Comparison of ENCODE assay signal across 23 cellular contexts in the genomic region with DNA sequence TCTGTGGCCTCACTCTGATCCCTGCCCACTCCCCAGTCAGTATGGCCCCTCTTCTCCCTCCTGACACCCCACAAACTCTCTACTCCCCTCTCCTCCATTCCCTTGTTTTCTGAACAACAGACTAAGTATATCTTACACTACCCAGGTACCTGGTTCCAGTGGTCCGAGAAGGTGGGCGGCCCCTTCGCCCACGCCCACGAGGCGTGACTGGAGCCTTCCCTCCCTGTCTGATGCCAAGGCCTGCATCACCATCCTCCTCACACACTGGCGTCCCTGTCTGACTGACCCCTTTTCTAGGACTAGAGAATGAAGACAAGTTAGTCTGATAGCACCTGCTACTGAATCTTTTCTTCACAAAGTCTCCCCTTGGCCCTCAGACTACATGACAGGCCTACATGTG.
"Had no signal": no experiment of that assay in that cellular context is flagged by ENCODE, and none has a peak within 500 bp of the region (broad histone marks: within the 10 kb centered on the region; RNA-seq: fewer than 3 reads in every experiment).

No MANE protein-coding gene starts in this region.

- H3K27ac ChIP-seq: esophagus squamous epithelium, gastroesophageal sphincter, left ventricle myocardium inferior, lower lobe of right lung, ovary, right atrium auricular region, sigmoid colon, skin epidermis, testis, tibial nerve, upper lobe of right lung, vagina had no signal

- ATAC-seq: effector memory CD8-positive, alpha-beta T cell; gastroesophageal sphincter; left cardiac atrium; lower lobe of right lung; upper lobe of right lung had no signal

- H3K4me3 ChIP-seq: esophagus squamous epithelium, gastroesophageal sphincter, left ventricle myocardium inferior, lower lobe of right lung, ovary, right atrium auricular region, sigmoid colon, skin epidermis, testis, tibial nerve, upper lobe of right lung, vagina had no signal

- H3K9me3 ChIP-seq: esophagus squamous epithelium, gastroesophageal sphincter, left ventricle myocardium inferior, lower lobe of right lung, ovary, right atrium auricular region, sigmoid colon, testis, tibial nerve, upper lobe of right lung, vagina had no signal

- H3K9me3 Mint-ChIP-seq: dendritic cell treated with granulocyte-macrophage colony-stimulating factor and Interleukin-4, amounts not matched to agents 40 ng/mL and 50 ng/mL, for 4 days; effector memory CD8-positive, alpha-beta T cell; immature natural killer cell; stimulated activated naive CD8-positive, alpha-beta T cell treated with anti-CD3 and anti-CD28 coated beads, Interleukin-15, Interleukin-2, amounts not matched to agents 100 ng/mL and 50 ng/mL, for 24 hours had no signal

- H3K27me3 ChIP-seq: esophagus squamous epithelium, gastroesophageal sphincter, ovary, right atrium auricular region, sigmoid colon, testis, tibial nerve, upper lobe of right lung, vagina had no signal

- H3K27ac Mint-ChIP-seq: dendritic cell treated with granulocyte-macrophage colony-stimulating factor and Interleukin-4, amounts not matched to agents 40 ng/mL and 50 ng/mL, for 4 days; immature natural killer cell; stimulated activated naive CD8-positive, alpha-beta T cell treated with anti-CD3 and anti-CD28 coated beads, Interleukin-15, Interleukin-2, amounts not matched to agents 100 ng/mL and 50 ng/mL, for 24 hours had no signal

- H3K4me1 Mint-ChIP-seq: immature natural killer cell had no signal

- H3K4me1 ChIP-seq: esophagus squamous epithelium, gastroesophageal sphincter, lower lobe of right lung, right atrium auricular region, sigmoid colon, testis, tibial nerve, upper lobe of right lung, vagina had no signal

- H3K36me3 ChIP-seq: ovary had no signal

- DNase-seq: effector memory CD8-positive, alpha-beta T cell; esophagus squamous epithelium; foreskin fibroblast; immature natural killer cell; left cardiac atrium; left ventricle myocardium inferior; lower lobe of right lung; mesenchymal stem cell; midbrain; naive B cell; nucleus accumbens; ovary; sigmoid colon; stimulated activated CD4-positive, alpha-beta T cell treated with anti-CD3 and anti-CD28 coated beads, Interleukin-2, amount 100 ng/mL, for 24 hours; testis; upper lobe of right lung had no signal

- H3K27me3 Mint-ChIP-seq: dendritic cell treated with granulocyte-macrophage colony-stimulating factor and Interleukin-4, amounts not matched to agents 40 ng/mL and 50 ng/mL, for 4 days; effector memory CD8-positive, alpha-beta T cell; naive B cell; stimulated activated naive CD8-positive, alpha-beta T cell treated with anti-CD3 and anti-CD28 coated beads, Interleukin-15, Interleukin-2, amounts not matched to agents 100 ng/mL and 50 ng/mL, for 24 hours had no signal

- H3K4me3 Mint-ChIP-seq: dendritic cell treated with granulocyte-macrophage colony-stimulating factor and Interleukin-4, amounts not matched to agents 40 ng/mL and 50 ng/mL, for 4 days; effector memory CD8-positive, alpha-beta T cell; immature natural killer cell; naive B cell; stimulated activated naive CD8-positive, alpha-beta T cell treated with anti-CD3 and anti-CD28 coated beads, Interleukin-15, Interleukin-2, amounts not matched to agents 100 ng/mL and 50 ng/mL, for 24 hours had no signal
